ENCODE assay signal across 1 cellular context in genomic region chr9:123239726-123240125, GRCh38.
TF ChIP-seq lines count a peak whose summit lies in the region.

No MANE protein-coding gene starts in this region.

TF ChIP-seq in K562, 482 proteins besides CTCF, POLR2A, EP300 and RAD21 (continued from another document):
- TF ChIP-seq NCOA4 (IDR thresholded peaks at IDR 0.05; ENCODE audit: partially characterized antibody) (no peak), ARID3B (CRISPR knock-in tag; IDR thresholded peaks at IDR 0.05; ENCODE audit: borderline replicate concordance) (no peak), MYC (IDR thresholded peaks at IDR 0.05; ENCODE audit: low read depth, low read length) (no peak), MYC (CRISPR knock-in tag; IDR thresholded peaks at IDR 0.05; ENCODE audit: borderline replicate concordance, low read depth) (no peak), ASH1L (IDR thresholded peaks at IDR 0.05; ENCODE audit: borderline replicate concordance, low read depth, partially characterized antibody) (no peak), TBL1XR1 (IDR thresholded peaks at IDR 0.05; ENCODE audit: low read length in 2 of 2) (no peak), NR4A1 (CRISPR knock-in tag; IDR thresholded peaks at IDR 0.05) (no peak), NR4A1 (tag; IDR thresholded peaks at IDR 0.05) (no peak), ZBTB33 (CRISPR knock-in tag; IDR thresholded peaks at IDR 0.05) (no peak), RAD51 (IDR thresholded peaks at IDR 0.05; ENCODE audit: borderline replicate concordance, low read depth) (no peak), TCF7 (IDR thresholded peaks at IDR 0.05; ENCODE audit: borderline replicate concordance) (no peak), ZNF740 (CRISPR knock-in tag; IDR thresholded peaks at IDR 0.05) (no peak), ZNF740 (tag; IDR thresholded peaks at IDR 0.05) (no peak), KLF10 (CRISPR knock-in tag; IDR thresholded peaks at IDR 0.05) (no peak), LCOR (CRISPR knock-in tag; IDR thresholded peaks at IDR 0.05) (no peak)
- TF ChIP-seq, protein P1, sequence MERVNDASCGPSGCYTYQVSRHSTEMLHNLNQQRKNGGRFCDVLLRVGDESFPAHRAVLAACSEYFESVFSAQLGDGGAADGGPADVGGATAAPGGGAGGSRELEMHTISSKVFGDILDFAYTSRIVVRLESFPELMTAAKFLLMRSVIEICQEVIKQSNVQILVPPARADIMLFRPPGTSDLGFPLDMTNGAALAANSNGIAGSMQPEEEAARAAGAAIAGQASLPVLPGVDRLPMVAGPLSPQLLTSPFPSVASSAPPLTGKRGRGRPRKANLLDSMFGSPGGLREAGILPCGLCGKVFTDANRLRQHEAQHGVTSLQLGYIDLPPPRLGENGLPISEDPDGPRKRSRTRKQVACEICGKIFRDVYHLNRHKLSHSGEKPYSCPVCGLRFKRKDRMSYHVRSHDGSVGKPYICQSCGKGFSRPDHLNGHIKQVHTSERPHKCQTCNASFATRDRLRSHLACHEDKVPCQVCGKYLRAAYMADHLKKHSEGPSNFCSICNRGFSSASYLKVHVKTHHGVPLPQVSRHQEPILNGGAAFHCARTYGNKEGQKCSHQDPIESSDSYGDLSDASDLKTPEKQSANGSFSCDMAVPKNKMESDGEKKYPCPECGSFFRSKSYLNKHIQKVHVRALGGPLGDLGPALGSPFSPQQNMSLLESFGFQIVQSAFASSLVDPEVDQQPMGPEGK (CRISPR knock-in tag; IDR thresholded peaks at IDR 0.05; ENCODE audit: borderline replicate concordance), result no peak
- TF ChIP-seq, protein P2, sequence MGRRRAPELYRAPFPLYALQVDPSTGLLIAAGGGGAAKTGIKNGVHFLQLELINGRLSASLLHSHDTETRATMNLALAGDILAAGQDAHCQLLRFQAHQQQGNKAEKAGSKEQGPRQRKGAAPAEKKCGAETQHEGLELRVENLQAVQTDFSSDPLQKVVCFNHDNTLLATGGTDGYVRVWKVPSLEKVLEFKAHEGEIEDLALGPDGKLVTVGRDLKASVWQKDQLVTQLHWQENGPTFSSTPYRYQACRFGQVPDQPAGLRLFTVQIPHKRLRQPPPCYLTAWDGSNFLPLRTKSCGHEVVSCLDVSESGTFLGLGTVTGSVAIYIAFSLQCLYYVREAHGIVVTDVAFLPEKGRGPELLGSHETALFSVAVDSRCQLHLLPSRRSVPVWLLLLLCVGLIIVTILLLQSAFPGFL (CRISPR knock-in tag; IDR thresholded peaks at IDR 0.05), result no peak
